ENCODE assay signal across 18 cellular contexts in the genomic region with DNA sequence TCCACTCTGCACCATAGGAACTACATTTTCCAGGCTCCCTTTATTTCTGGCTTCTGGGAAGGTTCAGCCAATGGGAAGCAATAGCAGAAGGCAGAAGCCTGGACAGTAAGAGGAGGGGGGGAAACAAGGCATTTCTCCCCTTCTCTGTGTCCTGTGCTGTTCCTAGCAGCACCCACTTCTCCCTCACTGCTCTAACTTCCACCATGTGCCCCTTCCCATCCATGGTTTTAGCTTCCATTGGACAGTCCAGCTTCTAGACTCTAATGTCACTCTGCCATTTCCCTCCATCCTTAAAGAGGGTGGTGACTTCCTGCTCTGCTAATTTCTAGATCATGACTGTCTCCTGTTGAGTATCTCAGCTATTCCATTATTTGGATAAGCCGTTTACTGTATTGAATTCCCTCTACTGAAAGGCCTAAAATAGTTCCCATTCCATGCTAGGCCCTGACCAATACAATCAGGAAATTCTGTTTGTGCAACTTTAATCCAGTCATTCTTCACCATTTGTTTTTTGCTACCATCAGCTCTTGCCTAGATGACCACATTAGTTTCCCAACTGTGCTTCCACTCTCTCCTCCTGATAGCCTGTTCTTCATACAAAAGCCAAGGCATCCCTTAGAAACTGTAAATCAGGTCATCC. TPM values are rescaled to one million over a fixed set of nuclear protein-coding genes. Genes with fewer than 3 reads are reported as not detected.
A peak's percentile ranks its signal among the peaks of the same experiment; 100 is the strongest.
DNase-seq lines count a peak whose midpoint lies in the region; ATAC-seq and TF ChIP-seq lines count a peak whose summit lies in the region.
"Had no signal": no experiment of that assay in that cellular context is flagged by ENCODE, and none has a peak within 500 bp of the region (broad histone marks: within the 10 kb centered on the region; RNA-seq: fewer than 3 reads in every experiment).

No MANE protein-coding gene starts in this region.

- no peaks in the 10 kb centered on the region for H4K20me1 ChIP-seq in OCI-LY3 (ENCODE audit: insufficient read depth, low read length)
- no peaks in the 10 kb centered on the region for H4K20me1 ChIP-seq in osteoblast (ENCODE audit: insufficient read depth, low read length)

- peak; percentile 19 for DNase-seq in AG09319 (ENCODE audit: extremely low read depth, low read depth)
- DNase-seq in fibroblast of the aortic adventitia (ENCODE audit: low read depth) = peak; percentile 44
- DNase-seq in osteoblast (ENCODE audit: insufficient read length, low spot score, missing footprints) = no peak
- DNase-seq in AG08395 (ENCODE audit: low spot score) = no peak
- no peak for DNase-seq in dedifferentiated amniotic fluid mesenchymal stem cell (ENCODE audit: extremely low spot score)
- DNase-seq: AML-193, H7, NCI-H1105 treated with DMSO at 0.1 percent for 48 hours, NCI-H1694, NCI-H2081 treated with DMSO at 0.1 percent for 48 hours, NCI-H748 treated with DMSO at 0.1 percent for 48 hours, PC-3, RPMI8226, SIG-M5 had no signal

- ATAC-seq in GM19463 (IDR thresholded peaks at IDR 0.05; ENCODE audit: unreplicated experiment) = no peak
- ATAC-seq: PC-3 had no signal

- no peak overlapping the region for H3K4me3 ChIP-seq in OCI-LY3 (ENCODE audit: low read length)
- H3K4me3 ChIP-seq in fibroblast of the aortic adventitia (ENCODE audit: low read depth, low read length) = no peak overlapping the region
- H3K4me3 ChIP-seq in osteoblast (ENCODE audit: insufficient read depth, low read length) = no peak overlapping the region

- H3K9me3 ChIP-seq in OCI-LY3 (ENCODE audit: insufficient read depth, low read length) = no peaks in the 10 kb centered on the region
- no peaks in the 10 kb centered on the region for H3K9me3 ChIP-seq in osteoblast (ENCODE audit: low read depth, low read length)

- TF ChIP-seq CTCF in AG09319 (IDR thresholded peaks at IDR 0.05; ENCODE audit: low read depth, low read length) (no peak), OCI-LY3 (IDR thresholded peaks at IDR 0.05; ENCODE audit: low read depth, low read length) (no peak), fibroblast of the aortic adventitia (IDR thresholded peaks at IDR 0.05; ENCODE audit: insufficient read depth, low read length) (no peak), osteoblast (IDR thresholded peaks at IDR 0.05; ENCODE audit: extremely low read depth, low read depth, low read length) (no peak)

- H3K27me3 ChIP-seq in OCI-LY3 (ENCODE audit: low read depth, low read length) (no peaks in the 10 kb centered on the region; the same call in 1 of the 2 replicates), osteoblast (ENCODE audit: insufficient read depth, low read length) (no peaks in the 10 kb centered on the region)

- H3K4me2 ChIP-seq in OCI-LY3 (ENCODE audit: low read length) (no peak overlapping the region), osteoblast (ENCODE audit: insufficient read depth, low read length) (no peak overlapping the region)

- no peak overlapping the region for H3K9ac ChIP-seq in OCI-LY3 (ENCODE audit: low read length)

- H3K27ac ChIP-seq in OCI-LY3 (ENCODE audit: low read length) (no peak overlapping the region), osteoblast (ENCODE audit: low read depth, low read length) (no peak overlapping the region)
- H3K27ac ChIP-seq: C4-2B had no signal

- H3K79me2 ChIP-seq in OCI-LY3 (ENCODE audit: low read length) (no peaks in the 10 kb centered on the region), osteoblast (ENCODE audit: insufficient read depth, low read length) (no peaks in the 10 kb centered on the region)

- H2AFZ ChIP-seq in OCI-LY3 (ENCODE audit: low read depth, low read length) (peak overlapping the region; percentile 52; the same call in 1 of the 2 replicates), osteoblast (ENCODE audit: low read length) (peak overlapping the region; percentile 35)

- H3K4me1 ChIP-seq in OCI-LY3 (ENCODE audit: low read length) (peaks cover 8% of the 10 kb centered on the region), osteoblast (ENCODE audit: insufficient read depth, low read length) (peaks cover 16% of the 10 kb centered on the region)

- H3K36me3 ChIP-seq in OCI-LY3 (replicated peaks; ENCODE audit: low read depth, low read length) = no peaks in the 10 kb centered on the region
- H3K36me3 ChIP-seq in osteoblast (ENCODE audit: insufficient read depth, low read length) = no peaks in the 10 kb centered on the region

RNA-seq across cellular contexts. Expression of a gene that starts 20.8 kb away (rescaled TPM):
- 0.74 and 25.2 TPM in 2 replicates for total RNA-seq in fibroblast of the aortic adventitia (ENCODE audit: low replicate concordance)
- total RNA-seq in osteoblast = 2.5 and 5.9 TPM in 2 replicates
- total RNA-seq: G401 had no signal

Comparison
In these comparisons a context has a peak if more than half of its experiments do, and no peak if none do; other contexts are left out.
1. DNase-seq: peak in AG09319 (single experiment) and fibroblast of the aortic adventitia (single experiment); none in osteoblast (single experiment), AG08395 (single experiment) and dedifferentiated amniotic fluid mesenchymal stem cell (single experiment).